ENCODE assay signal across 1 cellular context in the genomic region with DNA sequence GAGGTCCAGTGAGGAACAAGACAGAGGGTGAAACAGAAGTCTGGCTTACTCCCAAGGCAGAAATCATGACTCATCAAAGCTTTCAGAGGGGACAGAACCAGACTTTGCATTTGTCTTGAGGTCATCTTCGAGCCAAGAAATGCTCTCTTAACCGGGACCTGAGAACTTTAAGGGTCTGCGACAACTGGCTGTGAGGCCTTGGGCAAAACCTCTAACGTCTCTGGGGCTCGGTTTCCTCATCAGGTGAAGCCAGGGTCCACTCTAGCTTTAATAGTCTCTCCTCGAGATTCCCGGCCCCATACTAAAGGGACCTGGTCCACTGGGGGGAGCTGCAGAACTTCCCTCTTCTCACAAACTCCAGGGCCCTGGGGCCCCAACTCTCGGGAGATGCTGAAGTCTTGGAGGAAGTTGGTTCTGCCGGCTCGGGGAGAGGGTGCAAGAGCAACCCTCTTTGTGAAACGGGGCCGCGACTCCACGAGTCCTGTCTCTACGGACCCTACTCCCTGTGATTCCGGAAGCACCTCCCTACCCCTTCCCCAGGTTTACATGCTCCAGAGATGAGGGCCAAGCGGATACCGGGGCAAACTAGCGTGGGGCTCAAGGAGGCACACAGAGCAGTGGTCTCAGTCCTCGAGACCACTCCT.
TF ChIP-seq lines count a peak whose summit lies in the region.

No MANE protein-coding gene starts in this region.

TF ChIP-seq in HEK293, 187 proteins besides CTCF, POLR2A, EP300 and RAD21 (continued from another document):
- TF ChIP-seq ZNF394 (tag by site-specific recombination; IDR thresholded peaks at IDR 0.05; ENCODE audit: borderline replicate concordance) (0 out of 2 replicates have a peak, but pooled peaks have one; percentile 44), ZNF112 (tag by site-specific recombination; IDR thresholded peaks at IDR 0.05) (no peak), ZNF473 (tag by site-specific recombination; IDR thresholded peaks at IDR 0.05) (no peak), ZNF10 (tag by site-specific recombination; IDR thresholded peaks at IDR 0.05) (peak; percentile 99), ZNF175 (tag by site-specific recombination; IDR thresholded peaks at IDR 0.05) (no peak), ZNF184 (tag by site-specific recombination; IDR thresholded peaks at IDR 0.05) (no peak), ZNF362 (tag by site-specific recombination; IDR thresholded peaks at IDR 0.05) (no peak; the same call in 1 of the 2 replicates), ZNF202 (tag by site-specific recombination; IDR thresholded peaks at IDR 0.05; ENCODE audit: borderline replicate concordance) (no peak), ZEB2 (tag by site-specific recombination; IDR thresholded peaks at IDR 0.05) (0 out of 2 replicates have a peak, but pooled peaks have one; percentile 11), ZNF341 (tag by site-specific recombination; IDR thresholded peaks at IDR 0.05; ENCODE audit: low read depth) (peak; percentile 66), ZNF791 (tag by site-specific recombination; IDR thresholded peaks at IDR 0.05) (no peak), ZNF292 (tag by site-specific recombination; IDR thresholded peaks at IDR 0.05; ENCODE audit: borderline replicate concordance, low read depth) (no peak), MYNN (tag by site-specific recombination; IDR thresholded peaks at IDR 0.05; ENCODE audit: borderline replicate concordance) (no peak), ZNF223 (tag by site-specific recombination; IDR thresholded peaks at IDR 0.05) (no peak), ZNF416 (tag by site-specific recombination; IDR thresholded peaks at IDR 0.05) (no peak), SETDB1 (IDR thresholded peaks at IDR 0.05; ENCODE audit: insufficient read length, low read length) (no peak), ZXDB (tag by site-specific recombination; IDR thresholded peaks at IDR 0.05) (no peak), ZNF629 (tag by site-specific recombination; IDR thresholded peaks at IDR 0.05) (no peak; the same call in 1 of the 2 replicates), ZNF146 (tag by site-specific recombination; IDR thresholded peaks at IDR 0.05) (no peak), ZNF548 (tag by site-specific recombination; IDR thresholded peaks at IDR 0.05) (no peak), ZNF239 (tag by site-specific recombination; IDR thresholded peaks at IDR 0.05) (no peak), KLF1 (tag by site-specific recombination; IDR thresholded peaks at IDR 0.05) (no peak), KLF8 (tag by site-specific recombination; IDR thresholded peaks at IDR 0.05) (no peak), ZNF37A (tag by site-specific recombination; IDR thresholded peaks at IDR 0.05) (no peak), ZNF692 (tag by site-specific recombination; IDR thresholded peaks at IDR 0.05) (peak; percentile 65; the same call in 1 of the 2 replicates), ZFP37 (tag by site-specific recombination; IDR thresholded peaks at IDR 0.05) (no peak), ZNF555 (tag by site-specific recombination; conservative IDR thresholded peaks at IDR 0.05) (no peak), ZNF280C (tag by site-specific recombination; IDR thresholded peaks at IDR 0.05) (no peak), ZNF654 (tag by site-specific recombination; IDR thresholded peaks at IDR 0.05; ENCODE audit: low read depth) (peak; percentile 24; the same call in 1 of the 2 replicates), ZBTB26 (tag by site-specific recombination; optimal IDR thresholded peaks at IDR 0.05) (no peak), ZNF529 (tag by site-specific recombination; IDR thresholded peaks at IDR 0.05; ENCODE audit: insufficient replicate concordance) (no peak), ZNF311 (tag by site-specific recombination; IDR thresholded peaks at IDR 0.05; ENCODE audit: borderline replicate concordance) (no peak)
- TF ChIP-seq, protein P1, sequence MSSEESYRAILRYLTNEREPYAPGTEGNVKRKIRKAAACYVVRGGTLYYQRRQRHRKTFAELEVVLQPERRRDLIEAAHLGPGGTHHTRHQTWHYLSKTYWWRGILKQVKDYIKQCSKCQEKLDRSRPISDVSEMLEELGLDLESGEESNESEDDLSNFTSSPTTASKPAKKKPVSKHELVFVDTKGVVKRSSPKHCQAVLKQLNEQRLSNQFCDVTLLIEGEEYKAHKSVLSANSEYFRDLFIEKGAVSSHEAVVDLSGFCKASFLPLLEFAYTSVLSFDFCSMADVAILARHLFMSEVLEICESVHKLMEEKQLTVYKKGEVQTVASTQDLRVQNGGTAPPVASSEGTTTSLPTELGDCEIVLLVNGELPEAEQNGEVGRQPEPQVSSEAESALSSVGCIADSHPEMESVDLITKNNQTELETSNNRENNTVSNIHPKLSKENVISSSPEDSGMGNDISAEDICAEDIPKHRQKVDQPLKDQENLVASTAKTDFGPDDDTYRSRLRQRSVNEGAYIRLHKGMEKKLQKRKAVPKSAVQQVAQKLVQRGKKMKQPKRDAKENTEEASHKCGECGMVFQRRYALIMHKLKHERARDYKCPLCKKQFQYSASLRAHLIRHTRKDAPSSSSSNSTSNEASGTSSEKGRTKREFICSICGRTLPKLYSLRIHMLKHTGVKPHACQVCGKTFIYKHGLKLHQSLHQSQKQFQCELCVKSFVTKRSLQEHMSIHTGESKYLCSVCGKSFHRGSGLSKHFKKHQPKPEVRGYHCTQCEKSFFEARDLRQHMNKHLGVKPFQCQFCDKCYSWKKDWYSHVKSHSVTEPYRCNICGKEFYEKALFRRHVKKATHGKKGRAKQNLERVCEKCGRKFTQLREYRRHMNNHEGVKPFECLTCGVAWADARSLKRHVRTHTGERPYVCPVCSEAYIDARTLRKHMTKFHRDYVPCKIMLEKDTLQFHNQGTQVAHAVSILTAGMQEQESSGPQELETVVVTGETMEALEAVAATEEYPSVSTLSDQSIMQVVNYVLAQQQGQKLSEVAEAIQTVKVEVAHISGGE (tag by site-specific recombination; conservative IDR thresholded peaks at IDR 0.05; ENCODE audit: low read depth): peak; percentile 85
- TF ChIP-seq, protein P2, sequence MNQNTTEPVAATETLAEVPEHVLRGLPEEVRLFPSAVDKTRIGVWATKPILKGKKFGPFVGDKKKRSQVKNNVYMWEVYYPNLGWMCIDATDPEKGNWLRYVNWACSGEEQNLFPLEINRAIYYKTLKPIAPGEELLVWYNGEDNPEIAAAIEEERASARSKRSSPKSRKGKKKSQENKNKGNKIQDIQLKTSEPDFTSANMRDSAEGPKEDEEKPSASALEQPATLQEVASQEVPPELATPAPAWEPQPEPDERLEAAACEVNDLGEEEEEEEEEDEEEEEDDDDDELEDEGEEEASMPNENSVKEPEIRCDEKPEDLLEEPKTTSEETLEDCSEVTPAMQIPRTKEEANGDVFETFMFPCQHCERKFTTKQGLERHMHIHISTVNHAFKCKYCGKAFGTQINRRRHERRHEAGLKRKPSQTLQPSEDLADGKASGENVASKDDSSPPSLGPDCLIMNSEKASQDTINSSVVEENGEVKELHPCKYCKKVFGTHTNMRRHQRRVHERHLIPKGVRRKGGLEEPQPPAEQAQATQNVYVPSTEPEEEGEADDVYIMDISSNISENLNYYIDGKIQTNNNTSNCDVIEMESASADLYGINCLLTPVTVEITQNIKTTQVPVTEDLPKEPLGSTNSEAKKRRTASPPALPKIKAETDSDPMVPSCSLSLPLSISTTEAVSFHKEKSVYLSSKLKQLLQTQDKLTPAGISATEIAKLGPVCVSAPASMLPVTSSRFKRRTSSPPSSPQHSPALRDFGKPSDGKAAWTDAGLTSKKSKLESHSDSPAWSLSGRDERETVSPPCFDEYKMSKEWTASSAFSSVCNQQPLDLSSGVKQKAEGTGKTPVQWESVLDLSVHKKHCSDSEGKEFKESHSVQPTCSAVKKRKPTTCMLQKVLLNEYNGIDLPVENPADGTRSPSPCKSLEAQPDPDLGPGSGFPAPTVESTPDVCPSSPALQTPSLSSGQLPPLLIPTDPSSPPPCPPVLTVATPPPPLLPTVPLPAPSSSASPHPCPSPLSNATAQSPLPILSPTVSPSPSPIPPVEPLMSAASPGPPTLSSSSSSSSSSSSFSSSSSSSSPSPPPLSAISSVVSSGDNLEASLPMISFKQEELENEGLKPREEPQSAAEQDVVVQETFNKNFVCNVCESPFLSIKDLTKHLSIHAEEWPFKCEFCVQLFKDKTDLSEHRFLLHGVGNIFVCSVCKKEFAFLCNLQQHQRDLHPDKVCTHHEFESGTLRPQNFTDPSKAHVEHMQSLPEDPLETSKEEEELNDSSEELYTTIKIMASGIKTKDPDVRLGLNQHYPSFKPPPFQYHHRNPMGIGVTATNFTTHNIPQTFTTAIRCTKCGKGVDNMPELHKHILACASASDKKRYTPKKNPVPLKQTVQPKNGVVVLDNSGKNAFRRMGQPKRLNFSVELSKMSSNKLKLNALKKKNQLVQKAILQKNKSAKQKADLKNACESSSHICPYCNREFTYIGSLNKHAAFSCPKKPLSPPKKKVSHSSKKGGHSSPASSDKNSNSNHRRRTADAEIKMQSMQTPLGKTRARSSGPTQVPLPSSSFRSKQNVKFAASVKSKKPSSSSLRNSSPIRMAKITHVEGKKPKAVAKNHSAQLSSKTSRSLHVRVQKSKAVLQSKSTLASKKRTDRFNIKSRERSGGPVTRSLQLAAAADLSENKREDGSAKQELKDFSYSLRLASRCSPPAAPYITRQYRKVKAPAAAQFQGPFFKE (tag by site-specific recombination; IDR thresholded peaks at IDR 0.05; ENCODE audit: borderline replicate concordance): no peak
- TF ChIP-seq, protein P3, sequence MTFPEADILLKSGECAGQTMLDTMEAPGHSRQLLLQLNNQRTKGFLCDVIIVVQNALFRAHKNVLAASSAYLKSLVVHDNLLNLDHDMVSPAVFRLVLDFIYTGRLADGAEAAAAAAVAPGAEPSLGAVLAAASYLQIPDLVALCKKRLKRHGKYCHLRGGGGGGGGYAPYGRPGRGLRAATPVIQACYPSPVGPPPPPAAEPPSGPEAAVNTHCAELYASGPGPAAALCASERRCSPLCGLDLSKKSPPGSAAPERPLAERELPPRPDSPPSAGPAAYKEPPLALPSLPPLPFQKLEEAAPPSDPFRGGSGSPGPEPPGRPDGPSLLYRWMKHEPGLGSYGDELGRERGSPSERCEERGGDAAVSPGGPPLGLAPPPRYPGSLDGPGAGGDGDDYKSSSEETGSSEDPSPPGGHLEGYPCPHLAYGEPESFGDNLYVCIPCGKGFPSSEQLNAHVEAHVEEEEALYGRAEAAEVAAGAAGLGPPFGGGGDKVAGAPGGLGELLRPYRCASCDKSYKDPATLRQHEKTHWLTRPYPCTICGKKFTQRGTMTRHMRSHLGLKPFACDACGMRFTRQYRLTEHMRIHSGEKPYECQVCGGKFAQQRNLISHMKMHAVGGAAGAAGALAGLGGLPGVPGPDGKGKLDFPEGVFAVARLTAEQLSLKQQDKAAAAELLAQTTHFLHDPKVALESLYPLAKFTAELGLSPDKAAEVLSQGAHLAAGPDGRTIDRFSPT (tag by site-specific recombination; IDR thresholded peaks at IDR 0.05): no peak
- TF ChIP-seq, protein P4, sequence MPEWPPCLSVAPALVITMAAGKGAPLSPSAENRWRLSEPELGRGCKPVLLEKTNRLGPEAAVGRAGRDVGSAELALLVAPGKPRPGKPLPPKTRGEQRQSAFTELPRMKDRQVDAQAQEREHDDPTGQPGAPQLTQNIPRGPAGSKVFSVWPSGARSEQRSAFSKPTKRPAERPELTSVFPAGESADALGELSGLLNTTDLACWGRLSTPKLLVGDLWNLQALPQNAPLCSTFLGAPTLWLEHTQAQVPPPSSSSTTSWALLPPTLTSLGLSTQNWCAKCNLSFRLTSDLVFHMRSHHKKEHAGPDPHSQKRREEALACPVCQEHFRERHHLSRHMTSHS (tag by site-specific recombination; IDR thresholded peaks at IDR 0.05): no peak
